ENCODE assay signal across 9 cellular contexts in genomic region chr18:58224425-58224750, GRCh38.
A peak's percentile ranks its signal among the peaks of the same experiment; 100 is the strongest.
DNase-seq lines count a peak whose midpoint lies in the region; ATAC-seq and TF ChIP-seq lines count a peak whose summit lies in the region.
"Had no signal": no experiment of that assay in that cellular context is flagged by ENCODE, and none has a peak within 500 bp of the region (broad histone marks: within the 10 kb centered on the region; RNA-seq: fewer than 3 reads in every experiment).

No MANE protein-coding gene starts in this region.

- POLR2A ChIA-PET in PC-3 (lab: Charles Lee; ENCODE audit: unreplicated experiment) = interaction anchor here (0.6 to 1.2 kb wide), 5 partner anchors 10 to 38 kb away, joined by 3 to 14 read pairs (median 9); no protein-coding TSS in a partner anchor

- H3F3A ChIP-seq in PC-3 (ENCODE audit: low read length, unreplicated experiment) (no peaks in the 10 kb centered on the region), MM.1S (ENCODE audit: insufficient read depth, low read length) (no peaks in the 10 kb centered on the region)

- H3K9me2 ChIP-seq in PC-3 (replicated peaks; ENCODE audit: low read length) (no peaks in the 10 kb centered on the region), MM.1S (replicated peaks; ENCODE audit: insufficient read depth, low read length) (no peaks in the 10 kb centered on the region)

- H3K4me3 ChIP-seq in PC-3 (ENCODE audit: low read length) (peak overlapping the region; percentile 93), colonic mucosa (no peak overlapping the region), muscle layer of duodenum (ENCODE audit: low read depth in 1 of 2, low read length in 2 of 2) (no peak overlapping the region), upper lobe of left lung (peak overlapping the region in 3 of 4 donors; percentile 36 to 47 (median 46)), dorsolateral prefrontal cortex (no peak overlapping the region), MM.1S (ENCODE audit: low read length) (no peak overlapping the region)

- peak overlapping the region; percentile 86 for H3K27ac ChIP-seq in PC-3 (ENCODE audit: low read length)
- peak overlapping the region; percentile 76 for H3K27ac ChIP-seq in colonic mucosa
- H3K27ac ChIP-seq in muscle layer of duodenum (ENCODE audit: low read length) = peak overlapping the region; percentile 17
- H3K27ac ChIP-seq in upper lobe of left lung = peak overlapping the region; percentile 80 to 90 (median 82)
- peak overlapping the region in 24 of 59 donors; percentile 3 to 60 (median 32) for H3K27ac ChIP-seq in dorsolateral prefrontal cortex
- H3K27ac ChIP-seq in MM.1S (ENCODE audit: low read length) = no peak overlapping the region

- H4K20me1 ChIP-seq in PC-3 (ENCODE audit: low read length) = peaks cover 60% of the 10 kb centered on the region
- no peaks in the 10 kb centered on the region for H4K20me1 ChIP-seq in MM.1S (ENCODE audit: insufficient read depth, low read length)

- H2AFZ ChIP-seq in PC-3 (ENCODE audit: low read length) (no peak overlapping the region), MM.1S (ENCODE audit: low read length) (no peak overlapping the region)

- TF ChIP-seq EP300 in upper lobe of left lung (IDR thresholded peaks at IDR 0.05) = no peak

- peaks cover 10% of the 10 kb centered on the region for H3K36me3 ChIP-seq in PC-3 (ENCODE audit: low read depth, low read length)
- no peaks in the 10 kb centered on the region for H3K36me3 ChIP-seq in colonic mucosa
- no peaks in the 10 kb centered on the region for H3K36me3 ChIP-seq in muscle layer of duodenum (ENCODE audit: control insufficient read depth in 1 of 2, insufficient read depth in 2 of 2, low read length in 2 of 2)
- no peaks in the 10 kb centered on the region for H3K36me3 ChIP-seq in upper lobe of left lung
- H3K36me3 ChIP-seq in MM.1S (replicated peaks; ENCODE audit: insufficient read depth, low read length) = no peaks in the 10 kb centered on the region

- H3K79me2 ChIP-seq in PC-3 (ENCODE audit: low read length) (peaks cover 96% of the 10 kb centered on the region), MM.1S (ENCODE audit: low read length) (no peaks in the 10 kb centered on the region)

- H3K4me2 ChIP-seq in PC-3 (ENCODE audit: low read length) (peak overlapping the region; percentile 88), MM.1S (ENCODE audit: low read depth, low read length) (no peak overlapping the region)

- peak overlapping the region; percentile 4 for H3K9ac ChIP-seq in PC-3 (ENCODE audit: low read length)
- peak overlapping the region in 1 of 2 donors; percentile 78 for H3K9ac ChIP-seq in colonic mucosa (ENCODE audit: low read depth in 2 of 2, low read length in 2 of 2)
- no peak overlapping the region for H3K9ac ChIP-seq in MM.1S (ENCODE audit: low read length)

- TF ChIP-seq POLR2A in upper lobe of left lung (IDR thresholded peaks at IDR 0.05) = no peak

- H3K27me3 ChIP-seq in PC-3 (ENCODE audit: low read length) = no peaks in the 10 kb centered on the region
- no peaks in the 10 kb centered on the region for H3K27me3 ChIP-seq in colonic mucosa
- H3K27me3 ChIP-seq in muscle layer of duodenum (ENCODE audit: low read depth, low read length) = no peaks in the 10 kb centered on the region
- H3K27me3 ChIP-seq in upper lobe of left lung = no peaks in the 10 kb centered on the region
- no peaks in the 10 kb centered on the region for H3K27me3 ChIP-seq in dorsolateral prefrontal cortex
- no peaks in the 10 kb centered on the region for H3K27me3 ChIP-seq in MM.1S (replicated peaks; ENCODE audit: insufficient read depth, low read length)

- H3K4me1 ChIP-seq in PC-3 (ENCODE audit: insufficient read depth, low read length) (peaks cover 49% of the 10 kb centered on the region), colonic mucosa (peaks cover 8% of the 10 kb centered on the region), muscle layer of duodenum (ENCODE audit: control insufficient read depth in 1 of 2, insufficient read depth in 2 of 2, low read length in 2 of 2) (peaks cover 0 to 12% of the 10 kb centered on the region in 2 donors), upper lobe of left lung (peaks cover 21 to 50% (median 41%) of the 10 kb centered on the region in 4 donors), MM.1S (ENCODE audit: low read length) (0 out of 2 replicates have a peak, but pooled peaks cover 7% of the 10 kb centered on the region)

- TF ChIP-seq CTCF in PC-3 (conservative IDR thresholded peaks at IDR 0.05; ENCODE audit: low read depth, low read length) (no peak), colonic mucosa (IDR thresholded peaks at IDR 0.05) (no peak), upper lobe of left lung (IDR thresholded peaks at IDR 0.05) (no peak), dorsolateral prefrontal cortex (IDR thresholded peaks at IDR 0.05 in 54 of 56, conservative IDR thresholded peaks at IDR 0.05 in 2 of 56; ENCODE audit: low read depth in 1 of 56, partially characterized antibody in 56 of 56) (no peak), MM.1S (IDR thresholded peaks at IDR 0.05; ENCODE audit: low read length) (no peak)

- CTCF ChIA-PET in PC-3 (lab: Charles Lee) = interaction anchor here (1.1 kb wide), 1 partner anchor 97 kb away, joined by 5 read pairs; no protein-coding TSS in a partner anchor

- 32 to 51% methylated on average over 2 of the region's 2 CpGs for WGBS in upper lobe of left lung, 2 donors

- peak; percentile 73 for DNase-seq in PC-3
- no peak for DNase-seq in colonic mucosa
- no peak for DNase-seq in upper lobe of left lung
- DNase-seq in dorsolateral prefrontal cortex = no peak
- no peak for DNase-seq in MM.1S
- no peak for DNase-seq in D341Med (ENCODE audit: low spot score)
- DNase-seq: activated CD4-positive, alpha-beta memory T cell treated with anti-CD3 and anti-CD28 coated beads for 36 hours; naive thymus-derived CD8-positive, alpha-beta T cell had no signal

- no TSS peak for BruUV-seq in PC-3 (replicated peaks; lab: Mats Ljungman, UMichigan)

- intact Hi-C loops in PC-3 (cut with micrococcal nuclease) = loop anchor here (1.0 to 5.0 kb wide), 5 partner anchors 39 to 98 kb away; no protein-coding TSS in a partner anchor
- intact Hi-C loops in colonic mucosa (cut with DNase I) = no loop called here
- intact Hi-C loops in dorsolateral prefrontal cortex (cut with DNase I) = no loop called here

- H3K9me3 ChIP-seq in PC-3 (ENCODE audit: low read length) (no peaks in the 10 kb centered on the region), colonic mucosa (no peaks in the 10 kb centered on the region), muscle layer of duodenum (ENCODE audit: control insufficient read depth in 1 of 2, low read length in 2 of 2) (no peaks in the 10 kb centered on the region), upper lobe of left lung (no peaks in the 10 kb centered on the region), MM.1S (replicated peaks; ENCODE audit: insufficient read depth, low read length) (no peaks in the 10 kb centered on the region)

- ATAC-seq in PC-3 = peak; percentile 27
- ATAC-seq in upper lobe of left lung (ENCODE audit: low FRiP score in 2 of 2) = no peak
- ATAC-seq: naive thymus-derived CD8-positive, alpha-beta T cell had no signal

Comparison
In these comparisons a context has a peak if more than half of its experiments do, and no peak if none do; other contexts are left out.
1. H3K4me3 ChIP-seq: peak in PC-3 (single experiment) and upper lobe of left lung (3 of 4); none in colonic mucosa (single experiment), muscle layer of duodenum (0 of 2), dorsolateral prefrontal cortex (0 of 59) and MM.1S (single experiment).